Comparison of ENCODE assay signal across 19 cellular contexts in the genomic region with DNA sequence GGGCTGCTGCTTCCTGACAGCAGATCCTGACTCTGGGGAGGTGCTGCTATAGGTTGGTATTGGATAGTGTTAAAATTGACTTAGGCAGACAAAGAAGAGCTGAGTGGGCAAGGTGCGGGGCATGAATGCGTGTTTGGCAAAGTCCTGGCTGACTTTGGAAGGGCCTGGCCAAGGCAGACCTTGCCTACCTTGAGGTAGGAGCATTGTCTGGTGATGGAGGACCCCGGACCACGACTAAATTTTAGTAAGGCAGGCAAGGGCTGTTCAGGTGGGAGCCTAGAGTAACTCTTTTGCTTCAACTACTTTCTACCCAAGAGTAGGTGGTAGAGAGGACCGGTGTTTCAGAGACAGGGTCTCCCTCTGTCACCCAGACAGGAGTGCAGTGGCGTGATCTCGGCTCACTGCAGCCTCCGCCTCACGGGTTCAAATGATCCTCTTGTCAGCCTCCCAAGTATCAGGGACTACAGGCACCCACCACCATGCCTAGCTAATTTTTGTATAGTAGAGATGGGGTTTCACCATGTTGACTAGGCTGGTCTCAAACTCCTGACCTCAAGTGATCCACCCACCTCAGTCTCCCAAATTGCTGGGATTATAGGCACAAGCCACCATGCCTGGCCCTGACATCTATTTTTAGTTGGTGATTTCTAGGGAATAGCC. TPM values are rescaled to one million over a fixed set of nuclear protein-coding genes. Genes with fewer than 3 reads are reported as not detected.
DNase-seq lines count a peak whose midpoint lies in the region; ATAC-seq, FAIRE-seq and TF ChIP-seq lines count a peak whose summit lies in the region.
"Had no signal": no experiment of that assay in that cellular context is flagged by ENCODE, and none has a peak within 500 bp of the region (broad histone marks: within the 10 kb centered on the region; RNA-seq: fewer than 3 reads in every experiment).

No MANE protein-coding gene starts in this region.

- H4K91ac ChIP-seq in H1 (replicated peaks; ENCODE audit: insufficient read length, low read length) = no peak overlapping the region

- no peak for FAIRE-seq in H1 (lab: Jason Lieb, UNC)
- FAIRE-seq: H54 had no signal

- no peak overlapping the region for H3K14ac ChIP-seq in H1 (ENCODE audit: insufficient read length)

- no peak overlapping the region for H2BK120ac ChIP-seq in H1 (replicated peaks; ENCODE audit: low read depth, low read length)

- no peak overlapping the region for H2BK5ac ChIP-seq in H1 (ENCODE audit: low read depth, low read length)

- no peak overlapping the region for H3K4ac ChIP-seq in H1 (replicated peaks; ENCODE audit: insufficient read length, low read depth, low read length)

- H3K23me2 ChIP-seq in H1 (ENCODE audit: low read depth, low read length) = no peaks in the 10 kb centered on the region

- peaks cover 67% of the 10 kb centered on the region for H3K36me3 Mint-ChIP-seq in activated T-cell treated with anti-CD3 and anti-CD28 coated beads, Interleukin-2, amount 50 U/mL, for 24 hours (ENCODE audit: low read depth)

- no peak overlapping the region for H2BK20ac ChIP-seq in H1 (ENCODE audit: low read length)

- no peak for TF ChIP-seq EP300 in H1 (IDR thresholded peaks at IDR 0.05; ENCODE audit: borderline replicate concordance in 1 of 2, low read depth in 2 of 2, low read length in 2 of 2)

- H2AFZ ChIP-seq in H1 (ENCODE audit: low read length) (no peak overlapping the region), osteoblast (ENCODE audit: low read length) (no peak overlapping the region)

- H3K27ac ChIP-seq in RWPE1 = peak overlapping the region; percentile 30
- H3K27ac ChIP-seq in H1 (ENCODE audit: low read depth, low read length) = no peak overlapping the region
- H3K27ac ChIP-seq in osteoblast (ENCODE audit: low read depth, low read length) = peak overlapping the region; percentile 23
- H3K27ac ChIP-seq: skin epidermis, thyroid gland had no signal

- H3K27me3 ChIP-seq in H1 (replicated peaks in 1 of 4; ENCODE audit: control insufficient read depth in 3 of 4, extremely low read depth in 1 of 4, insufficient read depth in 3 of 4, low read length in 3 of 4) (no peaks in the 10 kb centered on the region), osteoblast (ENCODE audit: insufficient read depth, low read length) (no peaks in the 10 kb centered on the region)
- H3K27me3 ChIP-seq: thyroid gland had no signal

- TF ChIP-seq POLR2A in H1 (IDR thresholded peaks at IDR 0.05; ENCODE audit: control extremely low read depth in 1 of 2, low read depth in 2 of 2, low read length in 2 of 2) = no peak; a peak in 1 of 3 replicates

- H4K8ac ChIP-seq in H1 (ENCODE audit: extremely low read depth, insufficient read depth, low read length) = no peak overlapping the region

- H4K20me1 ChIP-seq in H1 (replicated peaks in 1 of 2; ENCODE audit: control insufficient read depth in 1 of 2, insufficient read depth in 2 of 2, low read length in 2 of 2) (peaks cover 4 to 9% of the 10 kb centered on the region in 2 experiments), osteoblast (ENCODE audit: insufficient read depth, low read length) (peaks cover 8% of the 10 kb centered on the region)

- peaks cover 11% of the 10 kb centered on the region for H3K4me1 Mint-ChIP-seq in activated T-cell treated with anti-CD3 and anti-CD28 coated beads, Interleukin-2, amount 50 U/mL, for 24 hours (ENCODE audit: low read depth)

- H4K5ac ChIP-seq in H1 (ENCODE audit: insufficient read length, low read depth, low read length) = no peak overlapping the region

- POLR2A ChIA-PET in RWPE1 (lab: Yijun Ruan, JAX; ENCODE audit: low non-redundant PET) (no interaction called here), H1 (lab: Charles Lee; ENCODE audit: partially characterized antibody) (interaction anchor here (0.6 to 2.7 kb wide), 9 partner anchors 10 to 158 kb away, joined by 3 to 17 read pairs (median 4); no protein-coding TSS in a partner anchor)

- H3K56ac ChIP-seq in H1 (replicated peaks; ENCODE audit: insufficient read length, low read depth, low read length) = no peak overlapping the region

- H3K9me3 ChIP-seq in H1 (ENCODE audit: insufficient read depth in 2 of 2, low read depth in 1 of 2, low read length in 1 of 2) (no peaks in the 10 kb centered on the region), osteoblast (ENCODE audit: low read depth, low read length) (no peaks in the 10 kb centered on the region)
- H3K9me3 ChIP-seq: thyroid gland had no signal

- no peak overlapping the region for H2BK15ac ChIP-seq in H1 (ENCODE audit: low read length)

- peaks cover 23 to 38% (median 30%) of the 10 kb centered on the region in 4 experiments for H3K36me3 ChIP-seq in H1 (ENCODE audit: control insufficient read depth in 2 of 4, insufficient read depth in 4 of 4, low read length in 3 of 4)
- peaks cover 44% of the 10 kb centered on the region for H3K36me3 ChIP-seq in osteoblast (ENCODE audit: insufficient read depth, low read length)

- H3K4me3 Mint-ChIP-seq in activated T-cell treated with anti-CD3 and anti-CD28 coated beads, Interleukin-2, amount 50 U/mL, for 24 hours = no peak overlapping the region
- H3K4me3 Mint-ChIP-seq: activated T-helper 1 cell treated with anti-CD3 and anti-CD28 coated beads, Interleukin-12 subunit alpha, Interleukin-12 subunit beta, Interleukin-2, Interleukin-4 antibody, amounts not matched to agents 30 ng/mL and 10 ng/mL and 1 ng/mL, durations not matched to agents 14 hours and 24 hours and 36 hours had no signal

- H3K4me3 ChIP-seq in H1 (ENCODE audit: extremely low read depth in 1 of 4, insufficient read depth in 2 of 4, low read depth in 3 of 4, low read length in 4 of 4) (no peak overlapping the region), osteoblast (ENCODE audit: insufficient read depth, low read length) (no peak overlapping the region)
- H3K4me3 ChIP-seq: skin epidermis, thyroid gland had no signal

- H3K4me2 ChIP-seq in H1 (ENCODE audit: insufficient read depth in 1 of 2, low read depth in 2 of 2, low read length in 2 of 2) = no peak overlapping the region
- no peak overlapping the region for H3K4me2 ChIP-seq in osteoblast (ENCODE audit: insufficient read depth, low read length)

- H3K27ac Mint-ChIP-seq in activated T-cell treated with anti-CD3 and anti-CD28 coated beads, Interleukin-2, amount 50 U/mL, for 24 hours = peak overlapping the region; percentile 39
- H3K27ac Mint-ChIP-seq: activated T-helper 1 cell treated with anti-CD3 and anti-CD28 coated beads, Interleukin-12 subunit alpha, Interleukin-12 subunit beta, Interleukin-2, Interleukin-4 antibody, amounts not matched to agents 30 ng/mL and 10 ng/mL and 1 ng/mL, durations not matched to agents 14 hours and 24 hours and 36 hours had no signal

- no peak overlapping the region for H3K23ac ChIP-seq in H1 (ENCODE audit: insufficient read length)

- WGBS in H1 (ENCODE audit: extremely low coverage in 1 of 2, insufficient coverage in 1 of 2, insufficient read length in 1 of 2, insufficient replicate concordance in 2 of 2, low coverage in 1 of 2, low lambda C conversion rate in 2 of 2, missing lambda C conversion rate in 1 of 2), 2 experiments = 97% methylated on average over 9 of the region's 9 CpGs; no CpG with 5 or more reads in 1 of the 2 experiments

- no peak overlapping the region for H3K9ac ChIP-seq in H1 (replicated peaks in 1 of 4; ENCODE audit: extremely low read depth in 1 of 4, low read depth in 3 of 4, low read length in 3 of 4)

- no peak overlapping the region for H2AK5ac ChIP-seq in H1 (ENCODE audit: low read depth, low read length)

- no peaks in the 10 kb centered on the region for H3K79me2 ChIP-seq in H1 (ENCODE audit: control insufficient read depth in 1 of 2, insufficient read depth in 2 of 2, low read length in 2 of 2)
- H3K79me2 ChIP-seq in osteoblast (ENCODE audit: insufficient read depth, low read length) = peaks cover 21% of the 10 kb centered on the region

- peak; percentile 29 for DNase-seq in activated T-cell treated with anti-CD3 and anti-CD28 coated beads, Interleukin-2, amount 50 U/mL, for 24 hours
- no peak for DNase-seq in activated T-cell treated with anti-CD3 and anti-CD28 coated beads, Interleukin-2, amount 50 U/mL, for 48 hours
- DNase-seq in RWPE1 (ENCODE audit: low spot score) (no peak), H1 (ENCODE audit: low read depth in 1 of 2, low spot score in 2 of 2) (no peak), osteoblast (ENCODE audit: insufficient read length, low spot score, missing footprints) (no peak), EL (no peak)
- no peak for DNase-seq in effector CD8-positive, alpha-beta T cell (lab: John Stamatoyannopoulos, UW)
- DNase-seq: activated CD4-positive, alpha-beta T cell treated with anti-CD3 and anti-CD28 coated beads, Interleukin-2, amount 50 U/mL, for 48 hours; central memory CD4-positive, alpha-beta T cell; DMS53; effector CD4-positive, alpha-beta T cell; NCI-H187; NCI-H446; SW 1271; thyroid gland had no signal

- H3K27me3 Mint-ChIP-seq in activated T-cell treated with anti-CD3 and anti-CD28 coated beads, Interleukin-2, amount 50 U/mL, for 24 hours = no peaks in the 10 kb centered on the region

- H2BK12ac ChIP-seq in H1 (ENCODE audit: low read depth, low read length) = no peak overlapping the region

- no peaks in the 10 kb centered on the region for H3K4me1 ChIP-seq in H1 (replicated peaks in 1 of 4; ENCODE audit: control insufficient read depth in 3 of 4, insufficient read depth in 4 of 4, low read length in 3 of 4)
- H3K4me1 ChIP-seq in osteoblast (ENCODE audit: insufficient read depth, low read length) = peaks cover 13% of the 10 kb centered on the region
- H3K4me1 ChIP-seq: thyroid gland had no signal

- ATAC-seq in HG02885 (IDR thresholded peaks at IDR 0.05; ENCODE audit: poor library complexity, unreplicated experiment) = no peak

- TF ChIP-seq CTCF in RWPE1 (conservative IDR thresholded peaks at IDR 0.05; ENCODE audit: low read depth) (no peak), H1 (IDR thresholded peaks at IDR 0.05; ENCODE audit: control extremely low read depth in 1 of 3, insufficient read depth in 1 of 3, low read depth in 1 of 3, low read length in 3 of 3) (no peak), osteoblast (IDR thresholded peaks at IDR 0.05; ENCODE audit: extremely low read depth, low read depth, low read length) (no peak)

- H3K79me1 ChIP-seq in H1 (ENCODE audit: low read depth, low read length) = peaks cover 3% of the 10 kb centered on the region; the same call in 1 of the 2 replicates

- no peaks in the 10 kb centered on the region for H3K9me3 Mint-ChIP-seq in activated T-cell treated with anti-CD3 and anti-CD28 coated beads, Interleukin-2, amount 50 U/mL, for 24 hours
- H3K9me3 Mint-ChIP-seq: activated T-helper 1 cell treated with anti-CD3 and anti-CD28 coated beads, Interleukin-12 subunit alpha, Interleukin-12 subunit beta, Interleukin-2, Interleukin-4 antibody, amounts not matched to agents 30 ng/mL and 10 ng/mL and 1 ng/mL, durations not matched to agents 14 hours and 24 hours and 36 hours had no signal

- TF ChIP-seq RAD21 in H1 (IDR thresholded peaks at IDR 0.05 in 1 of 2, conservative IDR thresholded peaks at IDR 0.05 in 1 of 2; ENCODE audit: low read depth in 2 of 2, low read length in 2 of 2) = no peak

- no peak overlapping the region for H3K18ac ChIP-seq in H1 (ENCODE audit: extremely low read depth, low read length)

- CTCF ChIA-PET in RWPE1 (lab: Yijun Ruan, JAX) (interaction anchor here (0.6 to 2.2 kb wide), 3 partner anchors 9 to 341 kb away, joined by 3 to 9 read pairs (median 7); no protein-coding TSS in a partner anchor), H1 (lab: Charles Lee; ENCODE audit: partially characterized antibody) (interaction anchor here (1.1 to 3.0 kb wide), 4 partner anchors 9 to 208 kb away, joined by 4 to 11 read pairs (median 6); no protein-coding TSS in a partner anchor)

RNA-seq across cellular contexts. Expression of a gene that starts 12.2 kb away (rescaled TPM):
- total RNA-seq in H1 (2021; fragmentation: NEBNext Ultra II Directional; extraction: Animal tissue kit (Norgen Biotek cat#: 25700)) = 0.19 and 0.63 TPM in 2 replicates
- polyA plus RNA-seq in H1 (2011; rRNA removed) = 0.20 and 0.23 TPM in 2 replicates
- polyA plus RNA-seq in H1 (2011; cell fraction: cytosol; rRNA removed) = 0.40 TPM
- polyA plus RNA-seq in H1 (2011; cell fraction: nucleus; rRNA removed) = 0.56 TPM
- polyA plus RNA-seq in H1 (2012, experiment 1 of 2) = 1.1 to 1.5 TPM (median 1.2 TPM) in 4 replicates
- polyA plus RNA-seq in H1 (2012, experiment 2 of 2) = 0.72 TPM
- 0.26 TPM for polyA plus RNA-seq in H1 (2013, experiment 1 of 2)
- polyA plus RNA-seq in H1 (2013, experiment 2 of 2) = 0.18 TPM
- 0.06 TPM in 1 of 2 replicates, not detected in the other for polyA minus RNA-seq in H1 (2011; rRNA and poly(A)+ RNA removed)
- not detected for polyA minus RNA-seq in H1 (2011; cell fraction: cytosol; rRNA and poly(A)+ RNA removed)
- polyA minus RNA-seq in H1 (2011; cell fraction: nucleus; rRNA and poly(A)+ RNA removed) = 0.70 TPM
- 0.29 and 0.36 TPM in 2 replicates for total RNA-seq in osteoblast

RNA-seq across cellular contexts. Expression of a gene that starts 23.4 kb away (rescaled TPM):
- total RNA-seq in H1 (2021; fragmentation: NEBNext Ultra II Directional; extraction: Animal tissue kit (Norgen Biotek cat#: 25700)) = 359 and 382 TPM in 2 replicates
- 323 and 414 TPM in 2 replicates for polyA plus RNA-seq in H1 (2011; rRNA removed)
- polyA plus RNA-seq in H1 (2011; cell fraction: cytosol; rRNA removed) = 380 TPM
- 274 TPM for polyA plus RNA-seq in H1 (2011; cell fraction: nucleus; rRNA removed)
- 322 to 343 TPM (median 323 TPM) in 4 replicates for polyA plus RNA-seq in H1 (2012, experiment 1 of 2)
- polyA plus RNA-seq in H1 (2012, experiment 2 of 2) = 162 TPM
- 194 TPM for polyA plus RNA-seq in H1 (2013, experiment 1 of 2)
- polyA plus RNA-seq in H1 (2013, experiment 2 of 2) = 197 TPM
- 210 and 212 TPM in 2 replicates for polyA minus RNA-seq in H1 (2011; rRNA and poly(A)+ RNA removed)
- polyA minus RNA-seq in H1 (2011; cell fraction: cytosol; rRNA and poly(A)+ RNA removed) = 180 TPM
- 113 TPM for polyA minus RNA-seq in H1 (2011; cell fraction: nucleus; rRNA and poly(A)+ RNA removed)
- 270 and 295 TPM in 2 replicates for total RNA-seq in osteoblast

RNA-seq across cellular contexts. Expression of a gene that starts 56.6 kb away (rescaled TPM):
- 85.4 and 90.5 TPM in 2 replicates for total RNA-seq in H1 (2021; fragmentation: NEBNext Ultra II Directional; extraction: Animal tissue kit (Norgen Biotek cat#: 25700))
- 40.8 and 52.9 TPM in 2 replicates for polyA plus RNA-seq in H1 (2011; rRNA removed)
- 67.0 TPM for polyA plus RNA-seq in H1 (2011; cell fraction: cytosol; rRNA removed)
- polyA plus RNA-seq in H1 (2011; cell fraction: nucleus; rRNA removed) = 43.8 TPM
- polyA plus RNA-seq in H1 (2012, experiment 1 of 2) = 77.2 to 107 TPM (median 93.2 TPM) in 4 replicates
- 90.7 TPM for polyA plus RNA-seq in H1 (2012, experiment 2 of 2)
- polyA plus RNA-seq in H1 (2013, experiment 1 of 2) = 49.5 TPM
- 51.4 TPM for polyA plus RNA-seq in H1 (2013, experiment 2 of 2)
- 98.1 and 103 TPM in 2 replicates for polyA minus RNA-seq in H1 (2011; rRNA and poly(A)+ RNA removed)
- 54.5 TPM for polyA minus RNA-seq in H1 (2011; cell fraction: cytosol; rRNA and poly(A)+ RNA removed)
- polyA minus RNA-seq in H1 (2011; cell fraction: nucleus; rRNA and poly(A)+ RNA removed) = 37.1 TPM
- total RNA-seq in osteoblast = 12.3 and 13.0 TPM in 2 replicates
